Comparison of ENCODE assay signal across 2 cellular contexts in the genomic region with DNA sequence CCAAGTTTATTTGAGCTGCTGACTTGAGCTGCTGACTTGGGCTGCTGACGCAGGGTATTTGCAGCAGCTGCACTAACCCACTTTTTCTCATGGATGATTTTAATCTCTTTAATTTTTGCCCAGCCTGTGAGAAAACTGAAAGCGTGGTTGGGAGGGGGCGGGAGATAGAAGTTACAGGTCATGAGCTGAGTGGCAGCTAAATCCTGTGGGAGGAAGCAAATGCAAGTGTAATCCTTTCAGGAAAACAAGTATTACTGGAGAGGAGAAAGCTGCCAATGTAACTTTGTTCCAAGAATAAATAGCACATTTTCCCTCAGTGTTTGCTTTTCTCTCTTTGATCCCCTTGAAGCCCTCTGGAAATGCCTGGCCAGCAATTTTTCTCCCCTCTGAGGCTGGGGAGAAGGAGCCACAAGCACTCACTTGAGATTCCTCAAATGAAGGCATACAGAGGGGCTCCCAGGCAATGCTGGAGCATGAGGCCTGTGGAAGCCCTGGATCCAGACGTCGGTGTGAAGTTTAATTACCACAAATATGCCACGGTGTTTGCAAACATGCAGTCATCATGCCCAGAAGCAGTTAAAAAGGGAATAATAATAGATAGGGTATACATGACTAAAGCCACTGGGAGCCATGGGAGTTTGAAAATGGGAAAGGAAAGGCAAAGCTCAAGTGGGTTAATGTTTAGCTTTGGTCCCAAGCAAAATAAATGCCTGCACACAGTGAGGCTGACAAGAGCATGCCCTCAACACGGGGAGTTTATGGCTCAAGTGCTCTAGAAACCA.
TF ChIP-seq lines count a peak whose summit lies in the region.

No MANE protein-coding gene starts in this region.

TF ChIP-seq in A549, 52 proteins besides CTCF, POLR2A, EP300 and RAD21 (continued from another document):
- no peak for TF ChIP-seq PBX3 (IDR thresholded peaks at IDR 0.05)

TF ChIP-seq in IMR-90, 13 proteins besides CTCF, POLR2A, EP300 and RAD21:
- TF ChIP-seq MXI1 (IDR thresholded peaks at IDR 0.05; ENCODE audit: borderline replicate concordance, low read depth, low read length) (no peak), BHLHE40 (IDR thresholded peaks at IDR 0.05; ENCODE audit: low read depth, low read length) (no peak), MAZ (IDR thresholded peaks at IDR 0.05; ENCODE audit: borderline replicate concordance, low read depth, low read length) (no peak), MAFK (IDR thresholded peaks at IDR 0.05; ENCODE audit: low read depth, low read length) (no peak; the same call in 1 of the 2 replicates), CEBPB (IDR thresholded peaks at IDR 0.05; ENCODE audit: low read depth, low read length) (no peak)
- TF ChIP-seq, protein P1, sequence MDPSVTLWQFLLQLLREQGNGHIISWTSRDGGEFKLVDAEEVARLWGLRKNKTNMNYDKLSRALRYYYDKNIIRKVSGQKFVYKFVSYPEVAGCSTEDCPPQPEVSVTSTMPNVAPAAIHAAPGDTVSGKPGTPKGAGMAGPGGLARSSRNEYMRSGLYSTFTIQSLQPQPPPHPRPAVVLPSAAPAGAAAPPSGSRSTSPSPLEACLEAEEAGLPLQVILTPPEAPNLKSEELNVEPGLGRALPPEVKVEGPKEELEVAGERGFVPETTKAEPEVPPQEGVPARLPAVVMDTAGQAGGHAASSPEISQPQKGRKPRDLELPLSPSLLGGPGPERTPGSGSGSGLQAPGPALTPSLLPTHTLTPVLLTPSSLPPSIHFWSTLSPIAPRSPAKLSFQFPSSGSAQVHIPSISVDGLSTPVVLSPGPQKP (IDR thresholded peaks at IDR 0.05; ENCODE audit: borderline replicate concordance, low read depth, low read length) = no peak
